In the genomic region with DNA sequence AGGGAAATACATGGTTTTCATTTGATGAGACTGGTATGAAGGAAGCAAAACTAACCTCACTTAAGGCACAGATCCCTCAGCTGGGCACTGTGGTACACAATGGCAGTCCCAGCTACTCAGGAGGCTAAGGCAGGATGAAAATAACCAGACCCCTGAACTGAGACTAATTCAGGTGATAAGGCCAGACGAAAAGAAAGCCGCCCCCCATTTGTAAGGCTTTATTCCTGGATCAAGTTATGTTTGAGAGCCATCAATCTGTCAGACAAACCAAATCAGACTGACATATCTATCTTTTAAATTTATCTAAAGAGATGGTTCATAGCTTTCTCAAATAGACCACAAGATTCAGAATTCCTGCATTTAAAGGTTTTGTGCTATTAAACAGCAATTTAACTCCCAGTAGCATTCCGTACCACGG, we compare ENCODE assay signal across 11 cellular contexts. TPM values are rescaled to one million over a fixed set of nuclear protein-coding genes. Genes with fewer than 3 reads are reported as not detected.
DNase-seq lines count a peak whose midpoint lies in the region; ATAC-seq and TF ChIP-seq lines count a peak whose summit lies in the region.
"Had no signal": no experiment of that assay in that cellular context is flagged by ENCODE, and none has a peak within 500 bp of the region (broad histone marks: within the 10 kb centered on the region; RNA-seq: fewer than 3 reads in every experiment).

No MANE protein-coding gene starts in this region.

- no peak overlapping the region for H2AFZ ChIP-seq in Loucy (ENCODE audit: low read length)

- peaks cover 91% of the 10 kb centered on the region for H3K79me2 ChIP-seq in Loucy (ENCODE audit: insufficient read depth, low read length)

- H3K27me3 ChIP-seq in Loucy (ENCODE audit: insufficient read depth, low read length, poor library complexity, severe bottlenecking): peaks cover 15% of the 10 kb centered on the region

- TF ChIP-seq CTCF in Loucy (conservative IDR thresholded peaks at IDR 0.05; ENCODE audit: low read length): no peak

- H3K9me2 ChIP-seq in Loucy (replicated peaks; ENCODE audit: low read depth, low read length): no peaks in the 10 kb centered on the region

- no peaks in the 10 kb centered on the region for H3K9me3 ChIP-seq in Loucy (ENCODE audit: insufficient read depth, low read depth, low read length)

- H3K4me1 ChIP-seq in Loucy (ENCODE audit: insufficient read depth, low read length, poor library complexity, severe bottlenecking): peaks cover 62% of the 10 kb centered on the region

- H3F3A ChIP-seq in Loucy (ENCODE audit: low read depth): peaks cover 26% of the 10 kb centered on the region; the same call in 1 of the 2 replicates

- H3K4me3 ChIP-seq in Loucy (ENCODE audit: low read length, poor library complexity, severe bottlenecking): peak overlapping the region; percentile 100

- DNase-seq in CMK (ENCODE audit: low read depth) (peak; percentile 24), amniotic epithelial cell (ENCODE audit: low read depth) (peak; percentile 35), NCI-H1436 (lab: John Stamatoyannopoulos, UW) (no peak), cerebellar nuclear complex (lab: John Stamatoyannopoulos, UW) (no peak), NCI-H2227 (lab: John Stamatoyannopoulos, UW; ENCODE audit: unreplicated experiment) (no peak)
- no peak for DNase-seq in natural killer cell treated with Interleukin-12 subunit alpha and Interleukin-12 subunit beta and Interleukin-15 and Interleukin-18, amount 100 ng/mL, for 72 hours (ENCODE audit: low spot score)
- DNase-seq: EL, H7, NCI-H510A treated with DMSO at 0.1 percent for 48 hours had no signal

- peaks cover 81% of the 10 kb centered on the region for H3K36me3 ChIP-seq in Loucy (ENCODE audit: insufficient read depth, low read length)

- H3K4me3 Mint-ChIP-seq in natural killer cell treated with Interleukin-12 subunit alpha and Interleukin-12 subunit beta and Interleukin-15 and Interleukin-18, amount 100 ng/mL, for 72 hours: peak overlapping the region; percentile 100

- no peaks in the 10 kb centered on the region for H3K27me3 Mint-ChIP-seq in natural killer cell treated with Interleukin-12 subunit alpha and Interleukin-12 subunit beta and Interleukin-15 and Interleukin-18, amount 100 ng/mL, for 72 hours

- peaks cover 88% of the 10 kb centered on the region for H4K20me1 ChIP-seq in Loucy (ENCODE audit: insufficient read depth, low read length, poor library complexity, severe bottlenecking)

- peak overlapping the region; percentile 89 for H3K4me2 ChIP-seq in Loucy (ENCODE audit: low read depth, low read length, poor library complexity, severe bottlenecking)

- peaks cover 66 to 67% of the 10 kb centered on the region in 2 donors for H3K4me1 Mint-ChIP-seq in natural killer cell treated with Interleukin-12 subunit alpha and Interleukin-12 subunit beta and Interleukin-15 and Interleukin-18, amount 100 ng/mL, for 72 hours (ENCODE audit: low read depth in 2 of 2)

- no peak for ATAC-seq in natural killer cell treated with Interleukin-12 subunit alpha and Interleukin-12 subunit beta and Interleukin-15 and Interleukin-18, amount 100 ng/mL, for 72 hours
- no peak for ATAC-seq in HG02678 (IDR thresholded peaks at IDR 0.05; ENCODE audit: unreplicated experiment)

- peak overlapping the region; percentile 99 for H3K9ac ChIP-seq in Loucy (ENCODE audit: low read depth, low read length, poor library complexity, severe bottlenecking)

- peak overlapping the region; percentile 99 to 100 for H3K27ac Mint-ChIP-seq in natural killer cell treated with Interleukin-12 subunit alpha and Interleukin-12 subunit beta and Interleukin-15 and Interleukin-18, amount 100 ng/mL, for 72 hours

- H3K36me3 Mint-ChIP-seq in natural killer cell treated with Interleukin-12 subunit alpha and Interleukin-12 subunit beta and Interleukin-15 and Interleukin-18, amount 100 ng/mL, for 72 hours: peaks cover 59% of the 10 kb centered on the region

- H3K9me3 Mint-ChIP-seq in natural killer cell treated with Interleukin-12 subunit alpha and Interleukin-12 subunit beta and Interleukin-15 and Interleukin-18, amount 100 ng/mL, for 72 hours: no peaks in the 10 kb centered on the region

RNA-seq across cellular contexts. Expression of a gene that starts 4.1 kb away (rescaled TPM):
- 100 to 1,000 TPM; 238 to 389 TPM for total RNA-seq in natural killer cell treated with Interleukin-12 subunit alpha and Interleukin-12 subunit beta and Interleukin-15 and Interleukin-18, amount 100 ng/mL, for 72 hours

RNA-seq across cellular contexts. Expression of a gene that starts 31.0 kb away (rescaled TPM):
- 10 to 100 TPM; 16.4 to 23.1 TPM for total RNA-seq in natural killer cell treated with Interleukin-12 subunit alpha and Interleukin-12 subunit beta and Interleukin-15 and Interleukin-18, amount 100 ng/mL, for 72 hours

Comparison
In these comparisons a context has a peak if more than half of its experiments do, and no peak if none do; other contexts are left out.
1. DNase-seq: peak in CMK (single experiment) and amniotic epithelial cell (single experiment); none in natural killer cell treated with Interleukin-12 subunit alpha and Interleukin-12 subunit beta and Interleukin-15 and Interleukin-18, amount 100 ng/mL, for 72 hours (single experiment), NCI-H1436 (single experiment), cerebellar nuclear complex (0 of 2) and NCI-H2227 (single experiment).